In the genomic region with DNA sequence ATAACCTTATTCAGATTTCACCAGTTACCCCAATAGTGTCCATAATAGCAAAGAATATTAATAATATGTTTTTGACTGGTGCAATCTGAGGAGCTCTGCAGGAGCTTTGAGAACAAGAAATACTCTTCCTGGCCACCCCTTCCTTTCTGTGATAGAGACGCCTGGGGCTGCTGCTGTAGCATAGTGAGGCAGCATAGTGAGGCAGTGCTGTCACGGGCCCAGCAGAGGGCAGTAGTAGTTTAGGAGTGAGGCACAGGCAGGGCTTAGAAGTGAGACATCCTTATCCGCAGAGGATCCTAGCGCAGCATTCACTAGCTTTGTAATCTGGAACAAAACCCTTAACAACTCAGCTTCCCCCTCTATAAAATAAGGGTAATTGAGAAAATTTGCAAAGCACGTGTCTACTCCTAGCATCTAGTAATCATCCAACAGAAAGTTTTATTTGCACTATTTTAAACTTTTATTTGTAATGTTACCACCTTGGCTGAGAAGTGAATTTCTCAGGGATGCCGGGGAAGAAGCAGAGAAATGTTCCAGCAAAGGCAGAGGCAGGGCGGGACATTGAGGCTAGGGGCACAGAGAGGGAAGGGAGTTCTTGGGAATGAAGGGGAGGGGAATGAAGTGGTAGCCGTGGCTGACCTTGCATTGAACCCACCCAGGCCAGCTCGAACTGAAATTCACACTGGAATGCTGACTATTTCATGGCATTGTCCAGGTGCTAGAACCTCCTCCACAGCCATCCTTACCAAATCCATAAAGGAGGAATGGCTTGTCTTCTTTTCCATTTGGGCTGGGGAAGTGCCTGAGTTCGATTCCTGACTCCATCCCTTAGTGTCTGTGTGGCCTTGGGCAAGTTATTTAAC, we compare ENCODE assay signal across 8 cellular contexts.
DNase-seq lines count a peak whose midpoint lies in the region; ATAC-seq lines count a peak whose summit lies in the region.

No MANE protein-coding gene starts in this region.

- peak; percentile 86 for ATAC-seq in GM18858 (IDR thresholded peaks at IDR 0.05; ENCODE audit: unreplicated experiment)
- ATAC-seq in HG03108 (IDR thresholded peaks at IDR 0.05; ENCODE audit: unreplicated experiment): peak; percentile 91

- H3K27ac ChIP-seq in caudate nucleus (ENCODE audit: low read depth, low read length): no peak overlapping the region

- DNase-seq in AG08395 (ENCODE audit: low spot score) (peak; percentile 91), NCI-H2227 (lab: John Stamatoyannopoulos, UW; ENCODE audit: unreplicated experiment) (peak; percentile 87), caudate nucleus (lab: John Stamatoyannopoulos, UW) (peak in 58 of 61 donors; percentile 12 to 87 (median 64)), kidney glomerular epithelial cell (lab: John Stamatoyannopoulos, UW) (peak; percentile 47)
- peak; percentile 5 to 34 (median 21) for DNase-seq in activated CD4-positive, CD25-positive, alpha-beta regulatory T cell (lab: John Stamatoyannopoulos, UW)
- DNase-seq in stimulated activated CD4-positive, alpha-beta T cell treated with anti-CD3 and anti-CD28 coated beads, Interleukin-2, amount 100 ng/mL, for 4 hours (ENCODE audit: low read depth): peak; percentile 57

Comparison
In these comparisons a context has a peak if more than half of its experiments do, and no peak if none do; other contexts are left out.
1. DNase-seq: peak in every context shown above with its lines; median percentile 91 in AG08395; 87 in NCI-H2227; 64 in caudate nucleus; 57 in stimulated activated CD4-positive, alpha-beta T cell treated with anti-CD3 and anti-CD28 coated beads, Interleukin-2, amount 100 ng/mL, for 4 hours; 47 in kidney glomerular epithelial cell; 21 in activated CD4-positive, CD25-positive, alpha-beta regulatory T cell.